In genomic region chr18:49486617-49486958, GRCh38 we compare ENCODE assay signal across 8 cellular contexts. TPM values are rescaled to one million over a fixed set of nuclear protein-coding genes. Genes with fewer than 3 reads are reported as not detected.
DNase-seq lines count a peak whose midpoint lies in the region; ATAC-seq and TF ChIP-seq lines count a peak whose summit lies in the region.

No MANE protein-coding gene starts in this region.

- H3K4me3 ChIP-seq in HL-60 (replicated peaks; ENCODE audit: insufficient read depth, low read length) (peak overlapping the region; percentile 82), iPS-15b (ENCODE audit: low read depth, low read length) (peak overlapping the region; percentile 71)

- peaks cover 4% of the 10 kb centered on the region for H3K4me1 ChIP-seq in iPS-15b (ENCODE audit: control insufficient read depth, insufficient read depth, low read length)

- H3K27ac ChIP-seq in HL-60 (replicated peaks) = peak overlapping the region; percentile 77

- no peak for TF ChIP-seq CTCF in HL-60 (IDR thresholded peaks at IDR 0.05; ENCODE audit: insufficient read depth, low read length)

- H3K9me3 ChIP-seq in iPS-15b (ENCODE audit: control insufficient read depth, insufficient read depth, low read length) = no peaks in the 10 kb centered on the region

- ATAC-seq in stimulated activated effector memory CD8-positive, alpha-beta T cell treated with anti-CD3 and anti-CD28 coated beads, Interleukin-12 subunit alpha, Interleukin-12 subunit beta, amount 100 ng/mL, for 72 hours = peak; percentile 65

- DNase-seq in ELR (ENCODE audit: low read depth) (peak; percentile 48), HL-60 (ENCODE audit: low read depth in 1 of 2, low spot score in 1 of 2) (peak in 1 of 2 experiments; percentile 57), NCI-H187 treated with DMSO at 0.1 percent for 48 hours (lab: John Stamatoyannopoulos, UW) (no peak), dermis blood vessel endothelial cell (no peak), NCI-H2081 treated with DMSO at 0.1 percent for 48 hours (lab: John Stamatoyannopoulos, UW) (no peak)
- DNase-seq in activated naive CD8-positive, alpha-beta T cell treated with anti-CD3 and anti-CD28 coated beads for 36 hours = no peak
- no peak for DNase-seq in stimulated activated effector memory CD8-positive, alpha-beta T cell treated with anti-CD3 and anti-CD28 coated beads, Interleukin-12 subunit alpha, Interleukin-12 subunit beta, amount 100 ng/mL, for 72 hours (ENCODE audit: low spot score in 2 of 2)

- H3K9me3 Mint-ChIP-seq in activated naive CD8-positive, alpha-beta T cell treated with anti-CD3 and anti-CD28 coated beads for 36 hours = no peaks in the 10 kb centered on the region
- H3K9me3 Mint-ChIP-seq in stimulated activated effector memory CD8-positive, alpha-beta T cell treated with anti-CD3 and anti-CD28 coated beads, Interleukin-12 subunit alpha, Interleukin-12 subunit beta, amount 100 ng/mL, for 72 hours = no peaks in the 10 kb centered on the region

- H3K27ac Mint-ChIP-seq in activated naive CD8-positive, alpha-beta T cell treated with anti-CD3 and anti-CD28 coated beads for 36 hours = peak overlapping the region; percentile 99
- peak overlapping the region; percentile 95 for H3K27ac Mint-ChIP-seq in stimulated activated effector memory CD8-positive, alpha-beta T cell treated with anti-CD3 and anti-CD28 coated beads, Interleukin-12 subunit alpha, Interleukin-12 subunit beta, amount 100 ng/mL, for 72 hours

- no peak overlapping the region for H3K9ac ChIP-seq in iPS-15b (ENCODE audit: low read depth, low read length)

- no peaks in the 10 kb centered on the region for H3K27me3 ChIP-seq in HL-60 (ENCODE audit: insufficient read depth, poor library complexity, severe bottlenecking)
- H3K27me3 ChIP-seq in iPS-15b (ENCODE audit: control insufficient read depth, insufficient read depth, low read length) = no peaks in the 10 kb centered on the region

- peak overlapping the region; percentile 89 for H3K4me3 Mint-ChIP-seq in activated naive CD8-positive, alpha-beta T cell treated with anti-CD3 and anti-CD28 coated beads for 36 hours
- H3K4me3 Mint-ChIP-seq in stimulated activated effector memory CD8-positive, alpha-beta T cell treated with anti-CD3 and anti-CD28 coated beads, Interleukin-12 subunit alpha, Interleukin-12 subunit beta, amount 100 ng/mL, for 72 hours = peak overlapping the region; percentile 85

- peaks cover 32% of the 10 kb centered on the region for H3K36me3 ChIP-seq in iPS-15b (ENCODE audit: control insufficient read depth, insufficient read depth, low read length)

- H3K36me3 Mint-ChIP-seq in activated naive CD8-positive, alpha-beta T cell treated with anti-CD3 and anti-CD28 coated beads for 36 hours = peaks cover 56% of the 10 kb centered on the region
- peaks cover 83% of the 10 kb centered on the region for H3K36me3 Mint-ChIP-seq in stimulated activated effector memory CD8-positive, alpha-beta T cell treated with anti-CD3 and anti-CD28 coated beads, Interleukin-12 subunit alpha, Interleukin-12 subunit beta, amount 100 ng/mL, for 72 hours

- H3K4me1 Mint-ChIP-seq in activated naive CD8-positive, alpha-beta T cell treated with anti-CD3 and anti-CD28 coated beads for 36 hours = peaks cover 47% of the 10 kb centered on the region
- peaks cover 60% of the 10 kb centered on the region for H3K4me1 Mint-ChIP-seq in stimulated activated effector memory CD8-positive, alpha-beta T cell treated with anti-CD3 and anti-CD28 coated beads, Interleukin-12 subunit alpha, Interleukin-12 subunit beta, amount 100 ng/mL, for 72 hours

- no peaks in the 10 kb centered on the region for H3K27me3 Mint-ChIP-seq in activated naive CD8-positive, alpha-beta T cell treated with anti-CD3 and anti-CD28 coated beads for 36 hours

RNA-seq across cellular contexts. Expression of gene C18orf32, which starts 0.4 kb away (rescaled TPM):
- 10 to 100 TPM; 19.6 to 21.8 TPM for total RNA-seq in activated naive CD8-positive, alpha-beta T cell treated with anti-CD3 and anti-CD28 coated beads for 36 hours
- 13.4 and 14.1 TPM in 2 replicates for total RNA-seq in dermis blood vessel endothelial cell

RNA-seq across cellular contexts. Expression of gene RPL17, which starts 5.7 kb away (rescaled TPM):
- 1,000 to 10,000 TPM; 2,151 to 2,166 TPM for total RNA-seq in activated naive CD8-positive, alpha-beta T cell treated with anti-CD3 and anti-CD28 coated beads for 36 hours
- total RNA-seq in dermis blood vessel endothelial cell = 1,688 and 2,120 TPM in 2 replicates

RNA-seq across cellular contexts. Expression of gene DYM, which starts 26.1 kb away (rescaled TPM):
- total RNA-seq in activated naive CD8-positive, alpha-beta T cell treated with anti-CD3 and anti-CD28 coated beads for 36 hours = 10 to 100 TPM; 69.0 TPM
- total RNA-seq in dermis blood vessel endothelial cell = 32.2 and 36.4 TPM in 2 replicates
